Comparison of ENCODE assay signal across 27 cellular contexts in the genomic region with DNA sequence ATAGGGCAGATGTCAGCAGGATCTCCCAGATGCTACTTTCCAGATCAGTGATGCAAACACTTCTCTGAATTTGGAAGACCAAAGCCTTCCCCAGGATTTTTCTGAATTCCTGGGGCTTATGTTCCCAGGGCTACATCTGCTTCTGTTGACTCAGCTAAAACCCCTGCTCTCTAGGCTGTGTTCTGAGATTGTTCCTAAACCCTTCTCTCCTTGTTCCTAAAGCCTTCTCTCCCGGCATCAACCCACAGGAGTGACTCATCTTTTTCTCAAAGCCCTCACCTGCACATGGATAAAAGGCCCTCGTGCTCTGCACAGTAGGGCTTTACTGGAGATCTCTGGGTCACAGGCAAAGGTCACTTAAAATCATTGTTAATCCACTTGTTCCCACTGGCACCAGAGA. TPM values are rescaled to one million over a fixed set of nuclear protein-coding genes. Genes with fewer than 3 reads are reported as not detected.
DNase-seq lines count a peak whose midpoint lies in the region; ATAC-seq, FAIRE-seq and TF ChIP-seq lines count a peak whose summit lies in the region.
"Had no signal": no experiment of that assay in that cellular context is flagged by ENCODE, and none has a peak within 500 bp of the region (broad histone marks: within the 10 kb centered on the region; RNA-seq: fewer than 3 reads in every experiment).

No MANE protein-coding gene starts in this region.

- H3K4me1 ChIP-seq in H9 (ENCODE audit: insufficient read depth, low read length) (no peaks in the 10 kb centered on the region), K562 (replicated peaks in 1 of 2; ENCODE audit: control insufficient read depth in 2 of 2, insufficient read depth in 2 of 2, low read length in 2 of 2) (no peaks in the 10 kb centered on the region), mesendoderm (ENCODE audit: control insufficient read depth, low read depth, low read length) (no peaks in the 10 kb centered on the region), endodermal cell (ENCODE audit: control insufficient read depth, insufficient read depth, low read length) (peaks cover 4% of the 10 kb centered on the region)
- H3K4me1 ChIP-seq: transverse colon had no signal

- H4K20me1 ChIP-seq in H9 (ENCODE audit: control insufficient read depth, insufficient read depth, insufficient read length) (no peaks in the 10 kb centered on the region), K562 (replicated peaks; ENCODE audit: control insufficient read depth, insufficient read depth, low read length) (no peaks in the 10 kb centered on the region)

- H2BK120ac ChIP-seq in H9 (ENCODE audit: low read depth, low read length, poor library complexity, severe bottlenecking): no peak overlapping the region
- H2BK120ac ChIP-seq in mesendoderm (ENCODE audit: low read depth, low read length): no peak overlapping the region

- no peak overlapping the region for H3T11ph ChIP-seq in H9 (ENCODE audit: low read length)

- H4K91ac ChIP-seq in H9 (ENCODE audit: insufficient read length, low read depth, low read length): no peak overlapping the region

- no peak overlapping the region for H4K5ac ChIP-seq in H9 (ENCODE audit: insufficient read length, low read depth, low read length)
- no peak overlapping the region for H4K5ac ChIP-seq in mesendoderm (ENCODE audit: low read length)

- no peak overlapping the region for H2BK20ac ChIP-seq in H9 (ENCODE audit: low read depth, low read length, poor library complexity, severe bottlenecking)

- intact Hi-C loops in K562 (cut with micrococcal nuclease): no loop called here

- DNase-seq in H9: no peak
- DNase-seq in NCI-H2171 (lab: John Stamatoyannopoulos, UW): peak; percentile 47
- no peak for DNase-seq in K562 (ENCODE audit: extremely low read depth in 1 of 4, low spot score in 3 of 4)
- peak; percentile 8 for DNase-seq in mesendoderm
- DNase-seq in HFFc6: no peak
- no peak for DNase-seq in HTR-8/SVneo (ENCODE audit: insufficient read length, low spot score)
- DNase-seq in endodermal cell: no peak
- DNase-seq in effector memory CD8-positive, alpha-beta T cell: no peak
- DNase-seq: activated CD4-positive, CD25-positive, alpha-beta regulatory T cell treated with anti-CD3 and anti-CD28 coated beads, Interleukin-2, amount 50 U/mL, for 72 hours; activated CD8-positive, alpha-beta T cell treated with anti-CD3 and anti-CD28 coated beads, Interleukin-2, amount 10 ng/mL, durations not matched to agents 7 days and 5 days; activated naive CD4-positive, alpha-beta T cell treated with Interleukin-2 at 50 U/mL for 16 hours; activated T-cell treated with anti-CD3 and anti-CD28 coated beads, Interleukin-2, amount 50 U/mL, for 1 hour; CD4-positive, alpha-beta memory T cell; DMS79; dorsolateral prefrontal cortex; HCEC 1CT; left colon; midbrain; NCI-H1930; NCI-H446 treated with DMSO at 0.1 percent for 48 hours; psoas muscle; stimulated activated CD4-positive, alpha-beta T cell treated with anti-CD3 and anti-CD28 coated beads, Interleukin-2, amount 100 ng/mL, for 48 hours; transverse colon had no signal

- H2AFZ ChIP-seq in H9 (ENCODE audit: low read length): no peak overlapping the region
- H2AFZ ChIP-seq in K562 (ENCODE audit: low read depth, low read length): no peak overlapping the region

- no peak overlapping the region for H3K56ac ChIP-seq in H9 (ENCODE audit: insufficient read length, low read depth, low read length)
- H3K56ac ChIP-seq in mesendoderm (ENCODE audit: low read length): no peak overlapping the region

- no peaks in the 10 kb centered on the region for H3K23me2 ChIP-seq in H9 (ENCODE audit: insufficient read length, low read depth, low read length, poor library complexity, severe bottlenecking)

- CTCF ChIA-PET in K562 (lab: Yijun Ruan, JAX; ENCODE audit: low intra/inter-chr PET ratio): no interaction called here

- no peaks in the 10 kb centered on the region for H3K79me2 ChIP-seq in H9 (ENCODE audit: insufficient read depth, low read length)
- H3K79me2 ChIP-seq in K562 (ENCODE audit: control insufficient read depth, insufficient read depth, low read length): no peaks in the 10 kb centered on the region
- no peaks in the 10 kb centered on the region for H3K79me2 ChIP-seq in mesendoderm (ENCODE audit: control insufficient read depth, insufficient read depth, low read length)

- H3K27ac ChIP-seq in H9 (ENCODE audit: insufficient read length, low read depth, low read length) (no peak overlapping the region), K562 (ENCODE audit: extremely low read depth, low read depth, low read length) (no peak overlapping the region), mesendoderm (ENCODE audit: low read depth, low read length) (no peak overlapping the region), endodermal cell (ENCODE audit: low read depth, low read length) (no peak overlapping the region)
- H3K27ac ChIP-seq: dorsolateral prefrontal cortex, psoas muscle, transverse colon had no signal

- H3K4me2 ChIP-seq in H9 (ENCODE audit: insufficient read depth, insufficient read length, low read length): no peak overlapping the region
- no peak overlapping the region for H3K4me2 ChIP-seq in K562 (ENCODE audit: insufficient read depth, low read length)
- no peak overlapping the region for H3K4me2 ChIP-seq in mesendoderm (ENCODE audit: low read length)
- H3K4me2 ChIP-seq: smooth muscle cell had no signal

- H2BK12ac ChIP-seq in H9 (ENCODE audit: insufficient read length, low read depth, low read length): no peak overlapping the region

- H3K79me1 ChIP-seq in H9 (ENCODE audit: insufficient read depth, low read depth, low read length, poor library complexity, severe bottlenecking) (no peaks in the 10 kb centered on the region), mesendoderm (ENCODE audit: low read length) (no peaks in the 10 kb centered on the region)

- H3K18ac ChIP-seq in H9 (ENCODE audit: insufficient read length, low read depth, low read length) (no peak overlapping the region), mesendoderm (ENCODE audit: low read length) (no peak overlapping the region)

- in situ Hi-C loops in K562 (cut with MboI): no loop called here

- H2AK5ac ChIP-seq in H9 (ENCODE audit: insufficient read length, low read length) (no peak overlapping the region), mesendoderm (ENCODE audit: low read length) (no peak overlapping the region)

- no peak overlapping the region for H4K8ac ChIP-seq in H9 (replicated peaks; ENCODE audit: insufficient read length, low read depth, low read length)
- no peak overlapping the region for H4K8ac ChIP-seq in mesendoderm (ENCODE audit: low read depth, low read length)

- H3K4me3 ChIP-seq in K562: no peak overlapping the region
- H3K4me3 ChIP-seq in mesendoderm (ENCODE audit: low read length): no peak overlapping the region
- H3K4me3 ChIP-seq in endodermal cell (ENCODE audit: low read length): no peak overlapping the region
- H3K4me3 ChIP-seq: dorsolateral prefrontal cortex, psoas muscle, smooth muscle cell, transverse colon had no signal

- H3K4me3 Mint-ChIP-seq in H9: no peak overlapping the region
- H3K4me3 Mint-ChIP-seq in HFFc6: no peak overlapping the region
- H3K4me3 Mint-ChIP-seq in endodermal cell: no peak overlapping the region
- no peak overlapping the region for H3K4me3 Mint-ChIP-seq in effector memory CD8-positive, alpha-beta T cell
- H3K4me3 Mint-ChIP-seq: activated CD8-positive, alpha-beta T cell treated with anti-CD3 and anti-CD28 coated beads, Interleukin-2, amount 10 ng/mL, durations not matched to agents 7 days and 5 days; CD4-positive, alpha-beta memory T cell; central memory CD8-positive, alpha-beta T cell; neural crest cell; stimulated activated naive CD8-positive, alpha-beta T cell treated with anti-CD3 and anti-CD28 coated beads, Interleukin-15, Interleukin-2, amounts not matched to agents 100 ng/mL and 50 ng/mL, for 24 hours had no signal

- H3K27ac Mint-ChIP-seq in H9 (peak overlapping the region in 2 of 3 experiments; percentile 62 to 82; a peak in 5 of 7 replicates), HFFc6 (no peak overlapping the region), endodermal cell (no peak overlapping the region)
- H3K27ac Mint-ChIP-seq in effector memory CD8-positive, alpha-beta T cell: no peak overlapping the region
- H3K27ac Mint-ChIP-seq: activated CD8-positive, alpha-beta T cell treated with anti-CD3 and anti-CD28 coated beads, Interleukin-2, amount 10 ng/mL, durations not matched to agents 7 days and 5 days; CD4-positive, alpha-beta memory T cell; stimulated activated naive CD8-positive, alpha-beta T cell treated with anti-CD3 and anti-CD28 coated beads, Interleukin-15, Interleukin-2, amounts not matched to agents 100 ng/mL and 50 ng/mL, for 24 hours had no signal

- H3K14ac ChIP-seq in H9 (ENCODE audit: insufficient read depth, low read length): no peak overlapping the region

- TF ChIP-seq CTCF in H9 (conservative IDR thresholded peaks at IDR 0.05): no peak
- no peak for TF ChIP-seq CTCF in K562 (IDR thresholded peaks at IDR 0.05 in 2 of 3, conservative IDR thresholded peaks at IDR 0.05 in 1 of 3; ENCODE audit: insufficient read depth in 2 of 3, low read depth in 1 of 3, low read length in 3 of 3)
- TF ChIP-seq CTCF in HFFc6 (IDR thresholded peaks at IDR 0.05): no peak
- no peak for TF ChIP-seq CTCF in endodermal cell (conservative IDR thresholded peaks at IDR 0.05)

- H3K9ac ChIP-seq in H9 (ENCODE audit: extremely low read depth, insufficient read length, low read length) (no peak overlapping the region), K562 (ENCODE audit: insufficient read depth in 1 of 2, low read depth in 2 of 2, low read length in 2 of 2) (no peak overlapping the region), mesendoderm (ENCODE audit: low read length) (no peak overlapping the region), endodermal cell (ENCODE audit: extremely low read depth, low read length, poor library complexity, severe bottlenecking) (no peak overlapping the region)

- H3K23ac ChIP-seq in H9 (ENCODE audit: insufficient read length, low read depth, low read length) (no peak overlapping the region), mesendoderm (ENCODE audit: low read length) (no peak overlapping the region)

- H3K9me1 ChIP-seq in K562 (ENCODE audit: control insufficient read depth, insufficient read depth, low read length): no peaks in the 10 kb centered on the region

- H3K9me3 ChIP-seq in H9 (ENCODE audit: control insufficient read depth, low read depth, low read length) (no peaks in the 10 kb centered on the region), K562 (replicated peaks; ENCODE audit: control insufficient read depth, insufficient read depth, low read depth, low read length) (no peaks in the 10 kb centered on the region), endodermal cell (ENCODE audit: control insufficient read depth, low read length) (peaks cover 6% of the 10 kb centered on the region)
- H3K9me3 ChIP-seq: psoas muscle, transverse colon had no signal

- H3K27me3 Mint-ChIP-seq in H9 (ENCODE audit: low read depth) (no peaks in the 10 kb centered on the region), HFFc6 (ENCODE audit: insufficient read depth) (no peaks in the 10 kb centered on the region), endodermal cell (ENCODE audit: insufficient read depth) (no peaks in the 10 kb centered on the region)
- no peaks in the 10 kb centered on the region for H3K27me3 Mint-ChIP-seq in effector memory CD8-positive, alpha-beta T cell
- H3K27me3 Mint-ChIP-seq: CD4-positive, alpha-beta memory T cell; central memory CD8-positive, alpha-beta T cell; stimulated activated naive CD8-positive, alpha-beta T cell treated with anti-CD3 and anti-CD28 coated beads, Interleukin-15, Interleukin-2, amounts not matched to agents 100 ng/mL and 50 ng/mL, for 24 hours had no signal

- ATAC-seq in K562: no peak
- no peak for ATAC-seq in effector memory CD8-positive, alpha-beta T cell (replicated peaks)
- ATAC-seq: activated CD8-positive, alpha-beta T cell treated with anti-CD3 and anti-CD28 coated beads, Interleukin-2, amount 10 ng/mL, durations not matched to agents 7 days and 5 days; left colon; psoas muscle had no signal

- no peak for TF ChIP-seq POLR2A in K562 (conservative IDR thresholded peaks at IDR 0.05)

- H3K27me3 ChIP-seq in H9 (ENCODE audit: insufficient read depth, low read length) (no peaks in the 10 kb centered on the region), K562 (ENCODE audit: control insufficient read depth in 2 of 2, insufficient read depth in 2 of 2, low read length in 2 of 2) (no peaks in the 10 kb centered on the region), mesendoderm (ENCODE audit: insufficient read depth, low read length, poor library complexity) (no peaks in the 10 kb centered on the region), endodermal cell (ENCODE audit: control insufficient read depth, insufficient read depth, low read length, poor library complexity, severe bottlenecking) (no peaks in the 10 kb centered on the region)
- H3K27me3 ChIP-seq: transverse colon had no signal

- POLR2A ChIA-PET in K562 (lab: Yijun Ruan, JAX): no interaction called here

- no peak overlapping the region for H2BK5ac ChIP-seq in H9 (ENCODE audit: insufficient read length, low read length)
- H2BK5ac ChIP-seq in mesendoderm (ENCODE audit: low read length): no peak overlapping the region

- H3K36me3 ChIP-seq in K562 (ENCODE audit: control insufficient read depth, insufficient read depth, low read length): peaks cover 52% of the 10 kb centered on the region; the same call in 2 of the 3 replicates
- H3K36me3 ChIP-seq in mesendoderm (ENCODE audit: control insufficient read depth, insufficient read depth, low read length): no peaks in the 10 kb centered on the region
- H3K36me3 ChIP-seq in endodermal cell (ENCODE audit: control insufficient read depth, insufficient read depth, low read length): peaks cover 7% of the 10 kb centered on the region
- H3K36me3 ChIP-seq: transverse colon had no signal

- FAIRE-seq in K562 (lab: Jason Lieb, UNC) (no peak), HTR-8/SVneo (lab: Jason Lieb, UNC) (no peak)

- TF ChIP-seq EP300 in K562 (IDR thresholded peaks at IDR 0.05; ENCODE audit: low read length): no peak

- H3K9me3 Mint-ChIP-seq in H9 (no peaks in the 10 kb centered on the region), HFFc6 (no peaks in the 10 kb centered on the region), endodermal cell (no peaks in the 10 kb centered on the region)
- H3K9me3 Mint-ChIP-seq in effector memory CD8-positive, alpha-beta T cell: no peaks in the 10 kb centered on the region
- H3K9me3 Mint-ChIP-seq: CD4-positive, alpha-beta memory T cell; central memory CD8-positive, alpha-beta T cell; neural crest cell; stimulated activated naive CD8-positive, alpha-beta T cell treated with anti-CD3 and anti-CD28 coated beads, Interleukin-15, Interleukin-2, amounts not matched to agents 100 ng/mL and 50 ng/mL, for 24 hours had no signal

- H2BK15ac ChIP-seq in H9 (ENCODE audit: low read depth, low read length) (no peak overlapping the region), mesendoderm (replicated peaks; ENCODE audit: low read depth) (no peak overlapping the region)

- TF ChIP-seq RAD21 in K562 (CRISPR knock-in tag; conservative IDR thresholded peaks at IDR 0.05 in 1 of 2, IDR thresholded peaks at IDR 0.05 in 1 of 2): no peak

- no peak overlapping the region for H3K4ac ChIP-seq in H9 (ENCODE audit: low read depth, low read length)
- H3K4ac ChIP-seq in mesendoderm (ENCODE audit: low read depth, low read length): no peak overlapping the region

- no CpG with 5 or more reads among the region's 2 CpGs for WGBS in H9 (ENCODE audit: extremely low coverage, insufficient read length, low lambda C conversion rate)
- WGBS in K562 (ENCODE audit: insufficient coverage, low coverage, missing lambda C conversion rate): 20% methylated on average over 2 of the region's 2 CpGs
- no CpG with 5 or more reads among the region's 2 CpGs for WGBS in mesendoderm (ENCODE audit: extremely low coverage, insufficient coverage, low lambda C conversion rate)
- WGBS in endodermal cell (ENCODE audit: insufficient coverage in 1 of 2, insufficient read length in 1 of 2), 2 experiments: 32 to 62% methylated on average over 2 of the region's 2 CpGs

- BruUV-seq in K562 (replicated peaks; lab: Mats Ljungman, UMichigan): no TSS peak

- H3K36me3 Mint-ChIP-seq in H9 (ENCODE audit: insufficient read depth in 1 of 3, low read depth in 3 of 3) (peaks cover 13 to 18% (median 16%) of the 10 kb centered on the region in 3 experiments; a peak in 5 of 7 replicates), HFFc6 (ENCODE audit: low read depth) (peaks cover 49% of the 10 kb centered on the region), endodermal cell (ENCODE audit: low read depth) (peaks cover 11% of the 10 kb centered on the region)
- no peaks in the 10 kb centered on the region for H3K36me3 Mint-ChIP-seq in effector memory CD8-positive, alpha-beta T cell (ENCODE audit: insufficient read depth)

- H3K4me1 Mint-ChIP-seq in H9 (peaks cover 14 to 17% of the 10 kb centered on the region in 2 experiments), HFFc6 (ENCODE audit: low read depth) (peaks cover 5% of the 10 kb centered on the region), endodermal cell (peaks cover 7% of the 10 kb centered on the region)
- no peaks in the 10 kb centered on the region for H3K4me1 Mint-ChIP-seq in effector memory CD8-positive, alpha-beta T cell (ENCODE audit: low read depth in 2 of 2)
- H3K4me1 Mint-ChIP-seq: CD4-positive, alpha-beta memory T cell; central memory CD8-positive, alpha-beta T cell had no signal

RNA-seq across cellular contexts. Expression of gene FAH, which starts 35.5 kb away (rescaled TPM):
- total RNA-seq in H9 (2021) (21.5 and 21.7 TPM in 2 replicates), K562 (2014; rRNA removed) (89.0 and 100 TPM in 2 replicates), K562 (2014; rRNA removed; fragmentation: Illumina TruSeq; extraction: Trizol) (51.1 and 66.8 TPM in 2 replicates), K562 (2015; rRNA removed; fragmentation: Illumina TruSeq; extraction: Trizol) (103 and 107 TPM in 2 replicates), K562 (2021) (117 and 121 TPM in 2 replicates), endodermal cell (10 to 100 TPM; 11.9 to 14.2 TPM)
- 56.0 and 108 TPM in 2 replicates for total RNA-seq in K562 (2011; cell fraction: chromatin; rRNA removed; ENCODE audit: low replicate concordance)
- total RNA-seq in K562 (2011; cell fraction: nucleolus; rRNA removed): 63.9 and 67.4 TPM in 2 replicates
- 79.6 and 83.7 TPM in 2 replicates for total RNA-seq in K562 (2011; cell fraction: nucleoplasm; rRNA removed)
- polyA plus RNA-seq in K562 (2011; rRNA removed) (64.8 and 69.7 TPM in 2 replicates), K562 (2014; fragmentation: Illumina TruSeq; extraction: Trizol) (122 and 129 TPM in 2 replicates), K562 (2014; fragmentation: Nextera tagmentation; extraction: Ambion mirVana) (100 to 1,000 TPM; 302 to 310 TPM), K562 (2014; rRNA removed) (80.7 and 95.4 TPM in 2 replicates)
- 77.3 and 116 TPM in 2 replicates for polyA plus RNA-seq in K562 (2011; cell fraction: cytosol; rRNA removed)
- polyA plus RNA-seq in K562 (2011; cell fraction: nucleus; rRNA removed): 114 and 173 TPM in 2 replicates
- polyA plus RNA-seq in K562 (2012): 158 and 187 TPM in 2 replicates
- polyA minus RNA-seq in K562 (2011; rRNA and poly(A)+ RNA removed): 80.7 and 150 TPM in 2 replicates
- polyA minus RNA-seq in K562 (2011; cell fraction: cytosol; rRNA and poly(A)+ RNA removed): 62.9 and 87.4 TPM in 2 replicates
- polyA minus RNA-seq in K562 (2011; cell fraction: nucleus; rRNA and poly(A)+ RNA removed): 44.5 and 46.4 TPM in 2 replicates
- polyA plus RNA-seq in mesendoderm (2013, experiment 1 of 2): 10.8 TPM
- 10.2 TPM for polyA plus RNA-seq in mesendoderm (2013, experiment 2 of 2)
- total RNA-seq in HFFc6 (2021; fragmentation: NEBNext Ultra II Directional; extraction: Animal tissue kit (Norgen Biotek cat#: 25700)): 10 to 100 TPM; 51.1 to 75.4 (median 61.1) TPM
- 19.5 TPM for polyA plus RNA-seq in endodermal cell (2013, experiment 1 of 2)
- 15.9 TPM for polyA plus RNA-seq in endodermal cell (2013, experiment 2 of 2)

Comparison
In these comparisons a context has a peak if more than half of its experiments do, and no peak if none do; other contexts are left out.
1. DNase-seq: peak in NCI-H2171 (single experiment) and mesendoderm (single experiment); none in H9 (single experiment), K562 (0 of 4), HFFc6 (single experiment), HTR-8/SVneo (single experiment), endodermal cell (single experiment) and effector memory CD8-positive, alpha-beta T cell (0 of 3).
2. H3K27ac Mint-ChIP-seq: peak in H9 (2 of 3); none in HFFc6 (single experiment), endodermal cell (single experiment) and effector memory CD8-positive, alpha-beta T cell (0 of 2).